ENCODE assay signal across 34 cellular contexts in genomic region chr12:46395308-46395707, GRCh38. TPM values are rescaled to one million over a fixed set of nuclear protein-coding genes. Genes with fewer than 3 reads are reported as not detected.
DNase-seq lines count a peak whose midpoint lies in the region; ATAC-seq and TF ChIP-seq lines count a peak whose summit lies in the region.
"Had no signal": no experiment of that assay in that cellular context is flagged by ENCODE, and none has a peak within 500 bp of the region (broad histone marks: within the 10 kb centered on the region; RNA-seq: fewer than 3 reads in every experiment).

No MANE protein-coding gene starts in this region.

- H3K14ac ChIP-seq in IMR-90 (replicated peaks; ENCODE audit: low read depth, low read length), result no peak overlapping the region; the same call in 1 of the 2 replicates

- H4K5ac ChIP-seq in IMR-90 (ENCODE audit: low read depth, low read length), result no peak overlapping the region

- peaks cover 6% of the 10 kb centered on the region for H3K36me3 Mint-ChIP-seq in activated T-cell treated with anti-CD3 and anti-CD28 coated beads, Interleukin-2, amount 50 U/mL, for 24 hours (ENCODE audit: low read depth)

- DNase-seq in DMS53 (lab: John Stamatoyannopoulos, UW) (peak; percentile 59), DMS53 treated with DMSO at 0.1 percent for 48 hours (lab: John Stamatoyannopoulos, UW; ENCODE audit: unreplicated experiment) (no peak), IMR-90 (no peak), SJCRH30 (peak; percentile 41 to 65), left kidney (ENCODE audit: low read depth, low spot score) (peak; percentile 53), COLO829 (ENCODE audit: low spot score) (no peak), left ventricle myocardium superior (no peak)
- DNase-seq in activated T-cell treated with anti-CD3 and anti-CD28 coated beads, Interleukin-2, amount 50 U/mL, for 24 hours, result no peak
- DNase-seq: activated CD4-positive, alpha-beta T cell treated with anti-CD3 and anti-CD28 coated beads for 48 hours; activated CD8-positive, alpha-beta memory T cell treated with anti-CD3 and anti-CD28 coated beads for 24 hours; activated T-cell treated with anti-CD3 and anti-CD28 coated beads for 4 hours; amniotic stem cell; brain microvascular endothelial cell; C1 segment of cervical spinal cord; Caco-2; esophagus squamous epithelium; hippocampal formation; immature natural killer cell; KG1; left colon; NCI-H2081 treated with DMSO at 0.1 percent for 48 hours; NCI-H526 treated with DMSO at 0.1 percent for 48 hours; nephron progenitor cell; ovary; RPMI8226; stimulated activated CD4-positive, alpha-beta T cell treated with anti-CD3 and anti-CD28 coated beads, Interleukin-15, amount 100 ng/mL, for 24 hours; stimulated activated CD4-positive, alpha-beta T cell treated with anti-CD3 and anti-CD28 coated beads, Interleukin-4, amount 100 ng/mL, for 4 hours; T1000; transverse colon; WERI-Rb-1 had no signal

- peaks cover 3% of the 10 kb centered on the region for H3K9me3 Mint-ChIP-seq in activated T-cell treated with anti-CD3 and anti-CD28 coated beads, Interleukin-2, amount 50 U/mL, for 24 hours

- no peak for TF ChIP-seq RAD21 in IMR-90 (IDR thresholded peaks at IDR 0.05; ENCODE audit: low read length)

- H3K4me1 ChIP-seq in IMR-90 (ENCODE audit: control insufficient read depth, insufficient read depth, low read length) (peaks cover 3% of the 10 kb centered on the region), SJCRH30 (peaks cover 15% of the 10 kb centered on the region)

- no peak for TF ChIP-seq CTCF in IMR-90 (conservative IDR thresholded peaks at IDR 0.05; ENCODE audit: low read depth, low read length)

- peak overlapping the region; percentile 21; the same call in 1 of the 2 replicates for H2BK20ac ChIP-seq in IMR-90 (ENCODE audit: low read depth, low read length)

- H3K27me3 Mint-ChIP-seq in activated T-cell treated with anti-CD3 and anti-CD28 coated beads, Interleukin-2, amount 50 U/mL, for 24 hours, result no peaks in the 10 kb centered on the region
- H3K27me3 Mint-ChIP-seq: activated naive CD4-positive, alpha-beta T cell treated with anti-CD3 and anti-CD28 coated beads, Interleukin-2, amount 50 U/mL, for 24 hours had no signal

- no peak overlapping the region for H3K4me2 ChIP-seq in IMR-90 (ENCODE audit: low read depth, low read length)

- 0 out of 2 replicates have a peak overlapping the region, but pooled peaks have one; percentile 20 for H2AK5ac ChIP-seq in IMR-90 (ENCODE audit: low read depth, low read length)

- no peak overlapping the region for H2BK120ac ChIP-seq in IMR-90 (ENCODE audit: low read depth, low read length)

- H3K36me3 ChIP-seq in IMR-90 (ENCODE audit: control insufficient read depth, insufficient read depth, low read length), result no peaks in the 10 kb centered on the region
- no peaks in the 10 kb centered on the region for H3K36me3 ChIP-seq in SJCRH30
- H3K36me3 ChIP-seq: brain microvascular endothelial cell, esophagus squamous epithelium, gastroesophageal sphincter, ovary, transverse colon, WERI-Rb-1 had no signal

- H2BK15ac ChIP-seq in IMR-90 (ENCODE audit: low read depth, low read length), result no peak overlapping the region

- peaks cover 30% of the 10 kb centered on the region for H3K4me1 Mint-ChIP-seq in activated T-cell treated with anti-CD3 and anti-CD28 coated beads, Interleukin-2, amount 50 U/mL, for 24 hours (ENCODE audit: low read depth)

- H3K9me3 ChIP-seq in IMR-90 (ENCODE audit: control insufficient read depth, insufficient read depth, low read length) (0 out of 2 replicates have a peak, but pooled peaks cover 2% of the 10 kb centered on the region), SJCRH30 (replicated peaks) (peaks cover 9% of the 10 kb centered on the region)
- H3K9me3 ChIP-seq: Caco-2, esophagus squamous epithelium, gastroesophageal sphincter, ovary, SJSA1, transverse colon had no signal

- no peak overlapping the region for H4K91ac ChIP-seq in IMR-90 (ENCODE audit: insufficient read depth, low read depth, low read length)

- H3K23ac ChIP-seq in IMR-90 (ENCODE audit: low read depth, low read length), result no peak overlapping the region

- no peak for TF ChIP-seq POLR2A in IMR-90 (IDR thresholded peaks at IDR 0.05; ENCODE audit: low read depth, low read length)

- POLR2A ChIA-PET in IMR-90 (lab: Charles Lee; ENCODE audit: unreplicated experiment), result no interaction called here

- H3K27ac ChIP-seq in IMR-90 (ENCODE audit: insufficient read depth, low read length) (no peak overlapping the region), SJCRH30 (no peak overlapping the region)
- H3K27ac ChIP-seq: 22Rv1, brain microvascular endothelial cell, esophagus squamous epithelium, gastroesophageal sphincter, ovary, SJSA1, transverse colon, WERI-Rb-1 had no signal

- no peaks in the 10 kb centered on the region for H3K9me1 ChIP-seq in IMR-90 (ENCODE audit: insufficient read depth, low read length)

- H4K20me1 ChIP-seq in IMR-90 (ENCODE audit: insufficient read depth, low read length), result no peaks in the 10 kb centered on the region

- peaks cover 0 to 12% of the 10 kb centered on the region in 2 experiments; a peak in 2 of 4 replicates for H3K79me1 ChIP-seq in IMR-90 (ENCODE audit: low read depth in 1 of 2, low read length in 2 of 2)

- ATAC-seq in IMR-90 (ENCODE audit: low read depth) (no peak), left ventricle myocardium superior (no peak)
- ATAC-seq: gastroesophageal sphincter, left colon had no signal

- WGBS in IMR-90 (ENCODE audit: extremely low coverage in 2 of 2, insufficient read length in 1 of 2), 2 experiments, result no CpG with 5 or more reads among the region's 3 CpGs

- no peak overlapping the region for H3K56ac ChIP-seq in IMR-90 (ENCODE audit: extremely low read depth, insufficient read depth, low read length)

- no peak overlapping the region for H2BK5ac ChIP-seq in IMR-90 (ENCODE audit: low read depth, low read length, poor library complexity, severe bottlenecking)

- H2AFZ ChIP-seq in IMR-90 (replicated peaks; ENCODE audit: low read length, poor library complexity), result no peak overlapping the region

- peak overlapping the region in 1 of 2 experiments; percentile 52; a peak in 2 of 4 replicates for H4K8ac ChIP-seq in IMR-90 (ENCODE audit: low read depth in 2 of 2, low read length in 2 of 2)

- dilution Hi-C loops in IMR-90 (cut with HindIII; ENCODE audit: low sequenced_read_pairs, unreplicated experiment), result no loop called here

- in situ Hi-C loops in IMR-90 (cut with MboI; ENCODE audit: low sequenced_read_pairs), result no loop called here

- H3K27ac Mint-ChIP-seq in activated T-cell treated with anti-CD3 and anti-CD28 coated beads, Interleukin-2, amount 50 U/mL, for 24 hours, result no peak overlapping the region
- H3K27ac Mint-ChIP-seq: activated naive CD4-positive, alpha-beta T cell treated with anti-CD3 and anti-CD28 coated beads, Interleukin-2, amount 50 U/mL, for 24 hours; nephron progenitor cell had no signal

- H3K27me3 ChIP-seq in IMR-90 (ENCODE audit: control insufficient read depth, insufficient read depth, low read length) (no peaks in the 10 kb centered on the region), SJCRH30 (no peaks in the 10 kb centered on the region)
- H3K27me3 ChIP-seq: brain microvascular endothelial cell, esophagus squamous epithelium, gastroesophageal sphincter, ovary, SJSA1, transverse colon had no signal

- H2AK9ac ChIP-seq in IMR-90 (replicated peaks; ENCODE audit: low read depth, low read length, poor library complexity), result no peak overlapping the region

- H3K4me3 Mint-ChIP-seq in activated T-cell treated with anti-CD3 and anti-CD28 coated beads, Interleukin-2, amount 50 U/mL, for 24 hours, result no peak overlapping the region
- H3K4me3 Mint-ChIP-seq: activated naive CD4-positive, alpha-beta T cell treated with anti-CD3 and anti-CD28 coated beads, Interleukin-2, amount 50 U/mL, for 24 hours; immature natural killer cell; nephron progenitor cell had no signal

- intact Hi-C loops in IMR-90 (cut with micrococcal nuclease) (no loop called here), left ventricle myocardium superior (cut with micrococcal nuclease) (no loop called here)

- H3K4ac ChIP-seq in IMR-90 (ENCODE audit: low read depth, low read length), result no peak overlapping the region

- H3K18ac ChIP-seq in IMR-90 (ENCODE audit: low read depth, low read length), result no peak overlapping the region; the same call in 1 of the 2 replicates

- BruUV-seq in IMR-90 (replicated peaks; lab: Mats Ljungman, UMichigan), result no TSS peak

- H3K9ac ChIP-seq in IMR-90 (ENCODE audit: low read depth, low read length), result no peak overlapping the region

- CTCF ChIA-PET in IMR-90 (lab: Yijun Ruan, JAX), result interaction anchor here (0.6 kb wide), 1 partner anchor 1299 kb away, joined by 3 read pairs; no protein-coding TSS in a partner anchor

- H3K4me3 ChIP-seq in IMR-90 (ENCODE audit: insufficient read depth, low read depth, low read length), result no peak overlapping the region
- no peak overlapping the region for H3K4me3 ChIP-seq in SJCRH30
- H3K4me3 ChIP-seq: esophagus squamous epithelium, gastroesophageal sphincter, ovary, SJSA1, transverse colon had no signal

TF ChIP-seq in IMR-90, 13 proteins besides CTCF, POLR2A, EP300 and RAD21 (continues in another document):
- TF ChIP-seq CEBPB (IDR thresholded peaks at IDR 0.05; ENCODE audit: low read depth, low read length) (no peak), MAFK (IDR thresholded peaks at IDR 0.05; ENCODE audit: low read depth, low read length) (no peak), USF2 (IDR thresholded peaks at IDR 0.05; ENCODE audit: low read depth, low read length) (no peak), NFE2L2 (IDR thresholded peaks at IDR 0.05; ENCODE audit: low read depth, low read length) (no peak), MXI1 (IDR thresholded peaks at IDR 0.05; ENCODE audit: borderline replicate concordance, low read depth, low read length) (no peak), CHD1 (IDR thresholded peaks at IDR 0.05; ENCODE audit: low read depth, low read length) (no peak), RCOR1 (IDR thresholded peaks at IDR 0.05; ENCODE audit: insufficient replicate concordance, low read length) (no peak), FOS (IDR thresholded peaks at IDR 0.05; ENCODE audit: low read depth, low read length) (no peak), MAZ (IDR thresholded peaks at IDR 0.05; ENCODE audit: borderline replicate concordance, low read depth, low read length) (no peak)

RNA-seq across cellular contexts. Expression of gene SLC38A2, which starts 22.7 kb away (rescaled TPM):
- total RNA-seq in IMR-90 (2012; rRNA removed) (881 and 1,389 TPM in 2 replicates), left ventricle myocardium superior (165 TPM)
- 213 and 313 TPM in 2 replicates for polyA plus RNA-seq in IMR-90 (2012; rRNA removed)
- polyA plus RNA-seq in IMR-90 (2012; cell fraction: cytosol; rRNA removed), result 33.9 and 129 TPM in 2 replicates
- 118 and 947 TPM in 2 replicates for polyA plus RNA-seq in IMR-90 (2012; cell fraction: nucleus; rRNA removed; ENCODE audit: low replicate concordance)
- total RNA-seq in SJCRH30 (2014; rRNA removed; shearing (Covaris generic)), result 213 and 260 TPM in 2 replicates

Comparison
In these comparisons a context has a peak if more than half of its experiments do, and no peak if none do; other contexts are left out.
1. DNase-seq: peak in DMS53 (single experiment), SJCRH30 (2 of 2) and left kidney (single experiment); none in DMS53 treated with DMSO at 0.1 percent for 48 hours (single experiment), IMR-90 (single experiment), COLO829 (single experiment), activated T-cell treated with anti-CD3 and anti-CD28 coated beads, Interleukin-2, amount 50 U/mL, for 24 hours (single experiment) and left ventricle myocardium superior (single experiment).